In the genomic region with DNA sequence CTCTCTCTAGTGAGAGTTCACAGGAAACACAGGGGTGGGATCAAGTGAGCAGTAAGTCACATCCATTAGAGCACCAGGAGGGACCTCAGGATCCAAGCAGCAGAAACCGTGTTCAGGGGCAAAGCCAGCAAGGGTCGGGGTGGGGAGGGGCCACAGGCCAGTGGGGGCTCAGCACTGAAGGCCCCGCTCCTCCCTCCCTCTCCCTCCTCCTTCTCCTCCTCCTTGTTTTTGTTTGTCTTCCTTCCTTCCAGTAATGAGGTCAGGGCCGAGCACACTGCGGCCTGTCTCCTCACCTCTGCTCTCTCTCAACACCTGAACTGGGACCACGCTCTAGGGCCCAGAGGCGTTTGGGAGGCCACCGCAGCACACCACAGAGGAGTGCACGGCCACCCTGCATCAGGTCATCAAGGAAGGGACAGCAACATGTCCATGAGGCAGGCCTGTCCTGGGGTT, we compare ENCODE assay signal across 1 cellular context.
TF ChIP-seq lines count a peak whose summit lies in the region.

No MANE protein-coding gene starts in this region.

TF ChIP-seq in A549, 52 proteins besides CTCF, POLR2A, EP300 and RAD21 (continued from another document):
- TF ChIP-seq, protein P1, sequence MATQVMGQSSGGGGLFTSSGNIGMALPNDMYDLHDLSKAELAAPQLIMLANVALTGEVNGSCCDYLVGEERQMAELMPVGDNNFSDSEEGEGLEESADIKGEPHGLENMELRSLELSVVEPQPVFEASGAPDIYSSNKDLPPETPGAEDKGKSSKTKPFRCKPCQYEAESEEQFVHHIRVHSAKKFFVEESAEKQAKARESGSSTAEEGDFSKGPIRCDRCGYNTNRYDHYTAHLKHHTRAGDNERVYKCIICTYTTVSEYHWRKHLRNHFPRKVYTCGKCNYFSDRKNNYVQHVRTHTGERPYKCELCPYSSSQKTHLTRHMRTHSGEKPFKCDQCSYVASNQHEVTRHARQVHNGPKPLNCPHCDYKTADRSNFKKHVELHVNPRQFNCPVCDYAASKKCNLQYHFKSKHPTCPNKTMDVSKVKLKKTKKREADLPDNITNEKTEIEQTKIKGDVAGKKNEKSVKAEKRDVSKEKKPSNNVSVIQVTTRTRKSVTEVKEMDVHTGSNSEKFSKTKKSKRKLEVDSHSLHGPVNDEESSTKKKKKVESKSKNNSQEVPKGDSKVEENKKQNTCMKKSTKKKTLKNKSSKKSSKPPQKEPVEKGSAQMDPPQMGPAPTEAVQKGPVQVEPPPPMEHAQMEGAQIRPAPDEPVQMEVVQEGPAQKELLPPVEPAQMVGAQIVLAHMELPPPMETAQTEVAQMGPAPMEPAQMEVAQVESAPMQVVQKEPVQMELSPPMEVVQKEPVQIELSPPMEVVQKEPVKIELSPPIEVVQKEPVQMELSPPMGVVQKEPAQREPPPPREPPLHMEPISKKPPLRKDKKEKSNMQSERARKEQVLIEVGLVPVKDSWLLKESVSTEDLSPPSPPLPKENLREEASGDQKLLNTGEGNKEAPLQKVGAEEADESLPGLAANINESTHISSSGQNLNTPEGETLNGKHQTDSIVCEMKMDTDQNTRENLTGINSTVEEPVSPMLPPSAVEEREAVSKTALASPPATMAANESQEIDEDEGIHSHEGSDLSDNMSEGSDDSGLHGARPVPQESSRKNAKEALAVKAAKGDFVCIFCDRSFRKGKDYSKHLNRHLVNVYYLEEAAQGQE (IDR thresholded peaks at IDR 0.05), result no peak
- TF ChIP-seq HES2 (IDR thresholded peaks at IDR 0.05) (no peak), FOSL2 (IDR thresholded peaks at IDR 0.05) (no peak), FOSL2 (CRISPR knock-in tag; IDR thresholded peaks at IDR 0.05) (no peak), EHMT2 (IDR thresholded peaks at IDR 0.05; ENCODE audit: low read depth) (no peak), PHF8 (IDR thresholded peaks at IDR 0.05; ENCODE audit: borderline replicate concordance, low read depth) (no peak), JUNB (IDR thresholded peaks at IDR 0.05) (no peak), MYC (IDR thresholded peaks at IDR 0.05; ENCODE audit: borderline replicate concordance, low read length) (no peak)
